8 cellular contexts compared by ENCODE assay signal in the genomic region with DNA sequence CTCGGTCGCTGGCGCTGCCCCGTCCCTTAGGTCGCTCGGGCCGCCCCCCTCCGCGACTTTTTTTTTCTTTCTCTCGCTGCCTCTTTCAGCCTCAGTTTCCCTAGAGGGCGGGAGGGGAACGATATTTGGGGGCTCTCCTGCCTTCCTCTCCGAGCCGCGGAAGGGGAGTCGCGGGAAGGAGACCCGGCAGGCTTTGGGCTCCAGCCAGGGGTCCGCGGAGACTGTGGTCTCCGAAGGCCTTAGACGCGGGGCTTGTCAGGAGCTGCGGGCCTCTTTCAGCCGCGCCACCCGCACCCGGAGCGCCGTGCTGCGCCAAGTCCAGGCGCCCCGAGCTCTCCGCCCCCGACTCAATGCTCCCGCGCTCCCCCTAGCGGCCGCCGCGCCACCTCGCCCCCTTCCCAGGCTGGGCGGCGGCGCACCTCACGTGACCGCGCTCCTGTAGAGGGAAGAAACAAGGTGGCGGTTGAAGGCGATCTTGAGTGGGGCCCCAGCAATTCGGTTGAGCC. TPM values are rescaled to one million over a fixed set of nuclear protein-coding genes. Genes with fewer than 3 reads are reported as not detected.
DNase-seq lines count a peak whose midpoint lies in the region; ATAC-seq and TF ChIP-seq lines count a peak whose summit lies in the region.

A gene (plus strand): TSS at position 427 of the 506 bp plus-strand sequence. CDS start 14,010 bp downstream, outside the sequence.

- peak within 1 kb of the TSS; percentile 51 for H3K27ac ChIP-seq in urinary bladder (ENCODE audit: low read depth)

- intact Hi-C loops in T-helper 1 cell treated with Interleukin-12 subunit alpha and Interleukin-12 subunit beta and Interleukin-4 antibody, amounts not matched to agents 30 ng/mL and 1 ng/mL, for 36 hours (cut with micrococcal nuclease) = loop anchor here (1.0 to 5.0 kb wide), 5 partner anchors 70 to 150 kb away; a partner anchor contains a TSS
- intact Hi-C loops in left ventricle myocardium superior (cut with micrococcal nuclease) = no loop called here

- peak; percentile 88 for DNase-seq in GM12865 (ENCODE audit: low read depth)
- DNase-seq in NCI-H1417 (lab: John Stamatoyannopoulos, UW) = peak; percentile 80 to 89 (median 88)
- DNase-seq in amniotic epithelial cell (ENCODE audit: low read depth) = peak; percentile 51
- peak; percentile 94 for DNase-seq in left ventricle myocardium superior
- peak; percentile 27 for DNase-seq in pulmonary artery endothelial cell (ENCODE audit: low read depth, low spot score)

- under 1% methylated on average over 51 of the region's 51 CpGs for WGBS in urinary bladder

- H3K4me3 ChIP-seq in GM12865 (ENCODE audit: low read depth, low read length) = peak within 1 kb of the TSS; percentile 81
- peak within 1 kb of the TSS; percentile 96 for H3K4me3 ChIP-seq in urinary bladder (ENCODE audit: low read depth, low read length)

- H3K36me3 ChIP-seq in urinary bladder (ENCODE audit: insufficient read depth) = peaks cover 2% of the 10 kb centered on the region

- ATAC-seq in HG02623 (IDR thresholded peaks at IDR 0.05; ENCODE audit: unreplicated experiment) (peak; percentile 68), left ventricle myocardium superior (peak; percentile 99)

- no peaks in the 10 kb centered on the region for H3K4me1 ChIP-seq in urinary bladder (ENCODE audit: insufficient read depth)

- peak; percentile 91 for TF ChIP-seq CTCF in GM12865 (IDR thresholded peaks at IDR 0.05; ENCODE audit: insufficient read depth, low read depth, low read length, missing control alignments)

RNA-seq across cellular contexts. Expression of the gene that starts here (rescaled TPM):
- 36.0 and 37.8 TPM in 2 replicates for total RNA-seq in T-helper 1 cell treated with Interleukin-12 subunit alpha and Interleukin-12 subunit beta and Interleukin-4 antibody, amounts not matched to agents 30 ng/mL and 1 ng/mL, for 36 hours
- total RNA-seq in left ventricle myocardium superior (4.8 TPM), pulmonary artery endothelial cell (8.3 and 10.4 TPM in 2 replicates), urinary bladder (31.6 TPM)
- 9.4 TPM for polyA plus RNA-seq in urinary bladder

Comparison
In these comparisons a context has a peak if more than half of its experiments do, and no peak if none do; other contexts are left out.
1. Peak in every context shown above with its lines: DNase-seq, ATAC-seq, H3K4me3 ChIP-seq and H3K27ac ChIP-seq.
2. DNase-seq: peak in every context shown above with its lines; median percentile 94 in left ventricle myocardium superior; 88 in GM12865; 88 in NCI-H1417; 51 in amniotic epithelial cell; 27 in pulmonary artery endothelial cell.